ENCODE assay signal across 9 cellular contexts in genomic region chr1:186404454-186405051, GRCh38. TPM values are rescaled to one million over a fixed set of nuclear protein-coding genes. Genes with fewer than 3 reads are reported as not detected.
DNase-seq lines count a peak whose midpoint lies in the region; ATAC-seq, FAIRE-seq and TF ChIP-seq lines count a peak whose summit lies in the region.
"Had no signal": no experiment of that assay in that cellular context is flagged by ENCODE, and none has a peak within 500 bp of the region (broad histone marks: within the 10 kb centered on the region; RNA-seq: fewer than 3 reads in every experiment).

No MANE protein-coding gene starts in this region.

- no peak overlapping the region for H2AFZ ChIP-seq in keratinocyte (ENCODE audit: control insufficient read depth, low read length)

- peak; percentile 47 for ATAC-seq in HG02763 (IDR thresholded peaks at IDR 0.05; ENCODE audit: unreplicated experiment)

- no peak overlapping the region for H3K4me2 ChIP-seq in keratinocyte (ENCODE audit: control insufficient read depth, extremely low read depth, insufficient read depth, low read depth, low read length)

- H3K4me1 Mint-ChIP-seq in type B pancreatic cell (ENCODE audit: unreplicated experiment): no peaks in the 10 kb centered on the region

- no peaks in the 10 kb centered on the region for H3K9me3 Mint-ChIP-seq in type B pancreatic cell

- DNase-seq in NCI-H510A treated with DMSO at 0.1 percent for 48 hours (lab: John Stamatoyannopoulos, UW): peak; percentile 71
- no peak for DNase-seq in NCI-H510A (lab: John Stamatoyannopoulos, UW)
- DNase-seq in NCI-H460 (ENCODE audit: extremely low read depth, low read depth): peak; percentile 56
- peak; percentile 46 for DNase-seq in astrocyte of the spinal cord (ENCODE audit: low read depth, low spot score)
- peak; percentile 11 for DNase-seq in keratinocyte (ENCODE audit: low read depth, low spot score)
- no peak for DNase-seq in type B pancreatic cell (ENCODE audit: extremely low spot score, unreplicated experiment)
- no peak for DNase-seq in NCI-H1930 (lab: John Stamatoyannopoulos, UW)

- peaks cover 1 to 9% of the 10 kb centered on the region in 2 experiments for H3K36me3 ChIP-seq in keratinocyte (ENCODE audit: control insufficient read depth in 2 of 2, extremely low read depth in 1 of 2, insufficient read depth in 2 of 2, low read length in 2 of 2)

- no peak overlapping the region for H3K4me3 Mint-ChIP-seq in type B pancreatic cell

- no peak overlapping the region for H3K27ac Mint-ChIP-seq in type B pancreatic cell

- FAIRE-seq in keratinocyte (lab: Jason Lieb, UNC): peak; percentile 59

- no peaks in the 10 kb centered on the region for H3K9me3 ChIP-seq in keratinocyte (ENCODE audit: control insufficient read depth, low read depth, low read length)

- H3K27me3 ChIP-seq in keratinocyte (ENCODE audit: control insufficient read depth, extremely low read depth, insufficient read depth, low read length): no peaks in the 10 kb centered on the region

- H3K4me3 ChIP-seq in astrocyte of the spinal cord (ENCODE audit: low read depth, low read length): no peak overlapping the region
- no peak overlapping the region for H3K4me3 ChIP-seq in keratinocyte (ENCODE audit: control insufficient read depth in 2 of 3, extremely low read depth in 1 of 3, insufficient read depth in 2 of 3, low read depth in 1 of 3, low read length in 3 of 3)

- peak overlapping the region; percentile 45 for H3K27ac ChIP-seq in keratinocyte (ENCODE audit: control insufficient read depth, insufficient read depth, low read length)

- dilution Hi-C loops in keratinocyte (cut with MboI; ENCODE audit: extremely low pct_ligation_motif_present, low sequenced_read_pairs): no loop called here

- H3K9ac ChIP-seq in keratinocyte (ENCODE audit: control insufficient read depth, extremely low read depth, insufficient read depth, low read length): peak overlapping the region; percentile 15

- H3K9me1 ChIP-seq in keratinocyte (ENCODE audit: control insufficient read depth, extremely low read depth, insufficient read depth, low read length): no peaks in the 10 kb centered on the region

- no peaks in the 10 kb centered on the region for H3K4me1 ChIP-seq in keratinocyte (ENCODE audit: control insufficient read depth, extremely low read depth, insufficient read depth, low read length)

- no peaks in the 10 kb centered on the region for H4K20me1 ChIP-seq in keratinocyte (ENCODE audit: control insufficient read depth, extremely low read depth, insufficient read depth, low read length)

- no peaks in the 10 kb centered on the region for H3K79me2 ChIP-seq in keratinocyte (ENCODE audit: control insufficient read depth, insufficient read depth, low read length)

- in situ Hi-C loops in astrocyte of the spinal cord (cut with HindIII; ENCODE audit: low sequenced_read_pairs): no loop called here

- H3K27me3 Mint-ChIP-seq in type B pancreatic cell: no peaks in the 10 kb centered on the region

- peak; percentile 65 for TF ChIP-seq CTCF in astrocyte of the spinal cord (IDR thresholded peaks at IDR 0.05; ENCODE audit: low read depth, low read length)
- TF ChIP-seq CTCF in keratinocyte (optimal IDR thresholded peaks at IDR 0.05 in 1 of 3, IDR thresholded peaks at IDR 0.05 in 1 of 3, conservative IDR thresholded peaks at IDR 0.05 in 1 of 3; ENCODE audit: extremely low read depth in 1 of 3, insufficient read depth in 2 of 3, low read length in 3 of 3): peak in 2 of 3 experiments; percentile 54 to 66
- TF ChIP-seq CTCF in type B pancreatic cell (conservative IDR thresholded peaks at IDR 0.05): peak; percentile 80

- H3K36me3 Mint-ChIP-seq in type B pancreatic cell: peaks cover 16% of the 10 kb centered on the region

RNA-seq across cellular contexts. Expression of gene ODR4, which starts 28.9 kb away (rescaled TPM):
- 33.3 and 42.9 TPM in 2 replicates for total RNA-seq in NCI-H460 (2014; rRNA removed; shearing (Covaris generic))
- polyA plus RNA-seq in NCI-H460 (2014; cell fraction: nucleus; rRNA removed): 18.1 and 26.9 TPM in 2 replicates
- polyA plus RNA-seq in keratinocyte: 10.7 to 20.0 TPM (median 15.0 TPM) in 3 replicates
- 17.7 TPM for polyA plus RNA-seq in keratinocyte (2011; ENCODE audit: low read depth)
- 5.6 and 12.1 TPM in 2 replicates for polyA plus RNA-seq in keratinocyte (2011; cell fraction: cytosol; rRNA removed)
- 23.1 and 36.6 TPM in 2 replicates for polyA plus RNA-seq in keratinocyte (2011; cell fraction: nucleus; rRNA removed)
- 9.9 and 12.4 TPM in 2 replicates for polyA plus RNA-seq in keratinocyte (2012; ENCODE audit: low replicate concordance)
- 0.69 to 13.3 TPM (median 6.3 TPM) in 3 replicates for polyA minus RNA-seq in keratinocyte
- polyA minus RNA-seq in keratinocyte (2011; cell fraction: cytosol; rRNA and poly(A)+ RNA removed): 6.5 TPM
- 13.9 and 20.9 TPM in 2 replicates for polyA minus RNA-seq in keratinocyte (2011; cell fraction: nucleus; rRNA and poly(A)+ RNA removed)
- total RNA-seq in type B pancreatic cell (ENCODE audit: low replicate concordance): 17.7 and 22.3 TPM in 2 replicates

RNA-seq across cellular contexts. Expression of gene TPR, which starts 29.5 kb away (rescaled TPM):
- total RNA-seq in NCI-H460 (2014; rRNA removed; shearing (Covaris generic)): 56.5 and 71.6 TPM in 2 replicates
- polyA plus RNA-seq in NCI-H460 (2014; cell fraction: nucleus; rRNA removed): 63.9 and 84.1 TPM in 2 replicates
- polyA plus RNA-seq in keratinocyte: 41.4 to 50.9 TPM (median 46.8 TPM) in 3 replicates
- 81.0 TPM for polyA plus RNA-seq in keratinocyte (2011; ENCODE audit: low read depth)
- polyA plus RNA-seq in keratinocyte (2011; cell fraction: cytosol; rRNA removed): 17.2 and 28.2 TPM in 2 replicates
- polyA plus RNA-seq in keratinocyte (2011; cell fraction: nucleus; rRNA removed): 113 and 135 TPM in 2 replicates
- 22.0 and 30.8 TPM in 2 replicates for polyA plus RNA-seq in keratinocyte (2012; ENCODE audit: low replicate concordance)
- polyA minus RNA-seq in keratinocyte: 59.4 to 97.8 TPM (median 68.6 TPM) in 3 replicates
- polyA minus RNA-seq in keratinocyte (2011; cell fraction: cytosol; rRNA and poly(A)+ RNA removed): 35.9 TPM
- polyA minus RNA-seq in keratinocyte (2011; cell fraction: nucleus; rRNA and poly(A)+ RNA removed): 54.0 and 101 TPM in 2 replicates
- total RNA-seq in type B pancreatic cell (ENCODE audit: low replicate concordance): 92.1 and 111 TPM in 2 replicates

RNA-seq across cellular contexts. Expression of gene PDC, which starts 56.4 kb away (rescaled TPM):
- total RNA-seq in NCI-H460 (2014; rRNA removed; shearing (Covaris generic)): not detected in 2 replicates
- polyA plus RNA-seq in NCI-H460 (2014; cell fraction: nucleus; rRNA removed): not detected in 2 replicates
- not detected in 3 replicates for polyA plus RNA-seq in keratinocyte
- not detected for polyA plus RNA-seq in keratinocyte (2011; ENCODE audit: low read depth)
- not detected in 2 replicates for polyA plus RNA-seq in keratinocyte (2011; cell fraction: cytosol; rRNA removed)
- not detected in 2 replicates for polyA plus RNA-seq in keratinocyte (2011; cell fraction: nucleus; rRNA removed)
- not detected in 2 replicates for polyA plus RNA-seq in keratinocyte (2012; ENCODE audit: low replicate concordance)
- polyA minus RNA-seq in keratinocyte: not detected in 3 replicates
- polyA minus RNA-seq in keratinocyte (2011; cell fraction: cytosol; rRNA and poly(A)+ RNA removed): not detected
- not detected in 2 replicates for polyA minus RNA-seq in keratinocyte (2011; cell fraction: nucleus; rRNA and poly(A)+ RNA removed)
- not detected in 2 replicates for total RNA-seq in type B pancreatic cell (ENCODE audit: low replicate concordance)
- polyA plus RNA-seq: adipose tissue had no signal

Comparison
In these comparisons a context has a peak if more than half of its experiments do, and no peak if none do; other contexts are left out.
1. DNase-seq: peak in NCI-H510A treated with DMSO at 0.1 percent for 48 hours (single experiment), NCI-H460 (single experiment), astrocyte of the spinal cord (single experiment) and keratinocyte (single experiment); none in NCI-H510A (single experiment), type B pancreatic cell (single experiment) and NCI-H1930 (0 of 2).
2. Peak in every context shown above with its lines, with median percentiles within 50 percentile points of each other: CTCF ChIP-seq.